25 cellular contexts compared by ENCODE assay signal in genomic region chr13:114298866-114299265, GRCh38. TPM values are rescaled to one million over a fixed set of nuclear protein-coding genes. Genes with fewer than 3 reads are reported as not detected.
A peak's percentile ranks its signal among the peaks of the same experiment; 100 is the strongest.
DNase-seq lines count a peak whose midpoint lies in the region; ATAC-seq and TF ChIP-seq lines count a peak whose summit lies in the region.
"Had no signal": no experiment of that assay in that cellular context is flagged by ENCODE, and none has a peak within 500 bp of the region (broad histone marks: within the 10 kb centered on the region; RNA-seq: fewer than 3 reads in every experiment).

No MANE protein-coding gene starts in this region.

- intact Hi-C loops in MCF 10A (cut with micrococcal nuclease), result no loop called here
- intact Hi-C loops in breast epithelium (cut with DNase I; ENCODE audit: low total_unique reads), result no loop called here
- intact Hi-C loops in lower lobe of right lung (cut with DNase I), result no loop called here

- CTCF ChIA-PET in MCF 10A (lab: Yijun Ruan, JAX) (interaction anchor here (0.6 to 0.8 kb wide), 2 partner anchors 9 to 12 kb away, joined by 3 read pairs; no protein-coding TSS in a partner anchor), WTC11 (lab: Charles Lee) (no interaction called here)

- H3K36me3 ChIP-seq in breast epithelium (peaks cover 4% of the 10 kb centered on the region), lower lobe of right lung (peaks cover 78% of the 10 kb centered on the region), MG63 (peaks cover 31% of the 10 kb centered on the region)

- no peaks in the 10 kb centered on the region for H3K9me3 ChIP-seq in breast epithelium
- H3K9me3 ChIP-seq in lower lobe of right lung, result no peaks in the 10 kb centered on the region
- no peaks in the 10 kb centered on the region for H3K9me3 ChIP-seq in MG63
- H3K9me3 ChIP-seq: BLaER1 treated with 17β-estradiol and CSF1 and Interleukin-3, amounts not matched to agents 10 nM and 100 nM; SK-N-SH had no signal

- BruUV-seq in MCF 10A (replicated peaks; lab: Mats Ljungman, UMichigan), result no TSS peak

- peaks cover 71% of the 10 kb centered on the region for H3K36me3 Mint-ChIP-seq in MCF 10A (ENCODE audit: insufficient read depth, unreplicated experiment)
- peaks cover 61% of the 10 kb centered on the region for H3K36me3 Mint-ChIP-seq in WTC11
- H3K36me3 Mint-ChIP-seq in stimulated activated memory B cell treated with anti-CD40 and anti-IgM and Interleukin-4, amounts not matched to agents 10 μg/mL and 1 μg/mL and 100 μg/mL, for 72 hours, result peaks cover 45% of the 10 kb centered on the region

- H3K27ac Mint-ChIP-seq in MCF 10A (ENCODE audit: low read depth, unreplicated experiment), result peak overlapping the region; percentile 18
- no peak overlapping the region for H3K27ac Mint-ChIP-seq in WTC11
- H3K27ac Mint-ChIP-seq in stimulated activated memory B cell treated with anti-CD40 and anti-IgM and Interleukin-4, amounts not matched to agents 10 μg/mL and 1 μg/mL and 100 μg/mL, for 72 hours, result peak overlapping the region; percentile 12
- H3K27ac Mint-ChIP-seq: CD4-positive, alpha-beta T cell; IgD-negative memory B cell had no signal

- no peak for TF ChIP-seq POLR2A in breast epithelium (IDR thresholded peaks at IDR 0.05)

- ATAC-seq in WTC11, result no peak
- ATAC-seq in stimulated activated memory B cell treated with anti-CD40 and anti-IgM and Interleukin-4, amounts not matched to agents 10 μg/mL and 1 μg/mL and 100 μg/mL, for 72 hours, result no peak
- ATAC-seq in lower lobe of right lung, result no peak
- ATAC-seq: HCT116 had no signal

- H3K27ac ChIP-seq in breast epithelium, result no peak overlapping the region
- H3K27ac ChIP-seq in lower lobe of right lung, result no peak overlapping the region
- H3K27ac ChIP-seq: BLaER1 treated with 17β-estradiol and CSF1 and Interleukin-3, amounts not matched to agents 10 nM and 100 nM; HL-60; KMS-11 had no signal

- DNase-seq in MCF 10A (ENCODE audit: unreplicated experiment) (no peak), breast epithelium (ENCODE audit: low spot score in 2 of 2) (no peak), WTC11 (ENCODE audit: low spot score) (no peak), fibroblast of peridontal ligament (ENCODE audit: extremely low read depth) (peak; percentile 55), lower lobe of right lung (no peak), NCI-H510A treated with DMSO at 0.1 percent for 48 hours (lab: John Stamatoyannopoulos, UW) (no peak), MG63 (no peak)
- DNase-seq: CD4-positive, alpha-beta T cell; COR-L47; DMS53; NCI-H1092 treated with DMSO at 0.1 percent for 48 hours; NCI-H1436; NCI-H187; NCI-H2171 treated with DMSO at 0.1 percent for 48 hours; NCI-H345; NCI-H524 treated with DMSO at 0.1 percent for 48 hours; NCI-H774; SIG-M5; SK-N-SH had no signal

- POLR2A ChIA-PET in MCF 10A (lab: Yijun Ruan, JAX), result no interaction called here
- POLR2A ChIA-PET in WTC11 (lab: Charles Lee), result no interaction called here

- H3K4me3 ChIP-seq in breast epithelium (no peak overlapping the region), lower lobe of right lung (no peak overlapping the region), MG63 (no peak overlapping the region)
- H3K4me3 ChIP-seq: BLaER1 treated with 17β-estradiol and CSF1 and Interleukin-3, amounts not matched to agents 10 nM and 100 nM had no signal

- H3K9me3 Mint-ChIP-seq in MCF 10A (ENCODE audit: unreplicated experiment) (no peaks in the 10 kb centered on the region), WTC11 (no peaks in the 10 kb centered on the region)
- H3K9me3 Mint-ChIP-seq in stimulated activated memory B cell treated with anti-CD40 and anti-IgM and Interleukin-4, amounts not matched to agents 10 μg/mL and 1 μg/mL and 100 μg/mL, for 72 hours, result no peaks in the 10 kb centered on the region
- H3K9me3 Mint-ChIP-seq: CD4-positive, alpha-beta T cell; IgD-negative memory B cell had no signal

- H3K4me3 Mint-ChIP-seq in MCF 10A (ENCODE audit: unreplicated experiment) (no peak overlapping the region), WTC11 (no peak overlapping the region)
- H3K4me3 Mint-ChIP-seq in stimulated activated memory B cell treated with anti-CD40 and anti-IgM and Interleukin-4, amounts not matched to agents 10 μg/mL and 1 μg/mL and 100 μg/mL, for 72 hours, result no peak overlapping the region
- H3K4me3 Mint-ChIP-seq: CD4-positive, alpha-beta T cell; IgD-negative memory B cell had no signal

- H3K27me3 ChIP-seq in breast epithelium (no peaks in the 10 kb centered on the region), lower lobe of right lung (ENCODE audit: low read depth) (no peaks in the 10 kb centered on the region), MG63 (no peaks in the 10 kb centered on the region)
- H3K27me3 ChIP-seq: BLaER1 treated with 17β-estradiol and CSF1 and Interleukin-3, amounts not matched to agents 10 nM and 100 nM had no signal

- H3K27me3 Mint-ChIP-seq in MCF 10A (ENCODE audit: insufficient read depth, unreplicated experiment), result no peaks in the 10 kb centered on the region
- no peaks in the 10 kb centered on the region for H3K27me3 Mint-ChIP-seq in WTC11 (ENCODE audit: low read depth)
- no peaks in the 10 kb centered on the region for H3K27me3 Mint-ChIP-seq in stimulated activated memory B cell treated with anti-CD40 and anti-IgM and Interleukin-4, amounts not matched to agents 10 μg/mL and 1 μg/mL and 100 μg/mL, for 72 hours
- H3K27me3 Mint-ChIP-seq: CD4-positive, alpha-beta T cell; IgD-negative memory B cell had no signal

- TF ChIP-seq CTCF in MCF 10A (IDR thresholded peaks at IDR 0.05; ENCODE audit: unreplicated experiment), result no peak
- TF ChIP-seq CTCF in breast epithelium (IDR thresholded peaks at IDR 0.05), result no peak
- no peak for TF ChIP-seq CTCF in WTC11 (IDR thresholded peaks at IDR 0.05)
- TF ChIP-seq CTCF in lower lobe of right lung (IDR thresholded peaks at IDR 0.05), result no peak

- H3K4me1 ChIP-seq in breast epithelium, result no peaks in the 10 kb centered on the region
- no peaks in the 10 kb centered on the region for H3K4me1 ChIP-seq in lower lobe of right lung

- no peaks in the 10 kb centered on the region for H3K4me1 Mint-ChIP-seq in MCF 10A (ENCODE audit: insufficient read depth, unreplicated experiment)
- no peaks in the 10 kb centered on the region for H3K4me1 Mint-ChIP-seq in WTC11
- peaks cover 21% of the 10 kb centered on the region for H3K4me1 Mint-ChIP-seq in stimulated activated memory B cell treated with anti-CD40 and anti-IgM and Interleukin-4, amounts not matched to agents 10 μg/mL and 1 μg/mL and 100 μg/mL, for 72 hours

TF ChIP-seq in WTC11, 78 proteins besides CTCF, POLR2A, EP300 and RAD21:
- TF ChIP-seq ZNF317 (CRISPR knock-in tag; IDR thresholded peaks at IDR 0.05; ENCODE audit: borderline replicate concordance, low read depth) (peak; percentile 63), NFYB (CRISPR knock-in tag; conservative IDR thresholded peaks at IDR 0.05; ENCODE audit: low read depth) (no peak)

RNA-seq across cellular contexts. Expression of gene CHAMP1, which starts 15.4 kb away (rescaled TPM):
- total RNA-seq in MCF 10A (2022) (27.0 and 33.4 TPM in 2 replicates), breast epithelium (10 to 100 TPM in 2 of 3 donors, 1 to 10 TPM in 1; 9.4 to 25.3 (median 21.6) TPM), WTC11 (2021) (29.5 to 31.7 TPM (median 30.6 TPM) in 3 replicates), lower lobe of right lung (19.3 TPM)
- 5.0 and 20.2 TPM in 2 replicates for total RNA-seq in MG63 (2014; rRNA removed; shearing (Covaris generic); ENCODE audit: low replicate concordance)

RNA-seq across cellular contexts. Expression of gene UPF3A, which starts 17.5 kb away (rescaled TPM):
- 56.6 and 63.5 TPM in 2 replicates for total RNA-seq in MCF 10A (2022)
- 10 to 100 TPM; 48.5 to 52.8 (median 49.6) TPM for total RNA-seq in breast epithelium
- total RNA-seq in WTC11 (2021), result 64.2 to 71.9 TPM (median 68.7 TPM) in 3 replicates
- 38.9 TPM for total RNA-seq in lower lobe of right lung
- total RNA-seq in MG63 (2014; rRNA removed; shearing (Covaris generic); ENCODE audit: low replicate concordance), result 15.4 and 18.1 TPM in 2 replicates
